9 cellular contexts compared by ENCODE assay signal in the genomic region with DNA sequence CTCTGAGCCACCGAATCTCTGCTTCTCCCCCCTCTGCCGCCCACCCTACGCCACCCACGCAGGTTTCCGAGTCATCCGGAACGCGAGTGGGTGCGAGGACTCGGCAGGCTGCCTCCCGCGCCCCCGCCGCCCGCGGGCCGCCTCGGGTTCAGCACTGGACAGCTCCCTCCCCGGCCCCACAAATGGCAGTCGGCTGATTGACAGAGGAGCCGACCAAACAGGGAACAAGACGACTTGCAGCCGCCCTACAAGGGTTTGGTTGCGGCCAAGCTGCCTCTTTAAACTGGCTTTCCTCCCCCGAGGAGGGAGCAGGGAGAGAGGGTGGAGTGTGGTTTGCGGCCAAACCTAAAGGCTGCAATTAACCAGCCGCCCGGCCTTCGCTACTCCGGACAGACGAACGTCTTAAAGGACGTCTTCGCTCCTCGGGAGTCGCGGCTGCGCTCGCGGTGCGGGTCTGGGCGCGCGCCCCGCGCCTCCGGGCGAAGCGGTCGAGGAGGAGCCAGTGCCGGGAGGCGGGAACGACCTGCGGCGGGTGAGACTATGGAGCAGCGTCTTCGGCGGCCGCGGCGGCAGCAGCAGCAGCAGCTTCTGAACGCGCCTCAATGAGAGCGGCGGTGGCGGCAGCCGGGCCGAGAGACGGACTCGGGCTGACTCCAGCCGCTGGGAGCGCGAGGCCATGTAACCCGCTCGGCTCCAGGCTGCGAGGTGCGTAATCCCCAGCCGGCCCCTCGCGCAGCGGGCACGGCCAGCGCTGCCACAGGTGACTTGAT. TPM values are rescaled to one million over a fixed set of nuclear protein-coding genes. Genes with fewer than 3 reads are reported as not detected.
A peak's percentile ranks its signal among the peaks of the same experiment; 100 is the strongest.
DNase-seq lines count a peak whose midpoint lies in the region; TF ChIP-seq lines count a peak whose summit lies in the region.
"Had no signal": no experiment of that assay in that cellular context is flagged by ENCODE, and none has a peak within 500 bp of the region (broad histone marks: within the 10 kb centered on the region; RNA-seq: fewer than 3 reads in every experiment).

A gene with protein sequence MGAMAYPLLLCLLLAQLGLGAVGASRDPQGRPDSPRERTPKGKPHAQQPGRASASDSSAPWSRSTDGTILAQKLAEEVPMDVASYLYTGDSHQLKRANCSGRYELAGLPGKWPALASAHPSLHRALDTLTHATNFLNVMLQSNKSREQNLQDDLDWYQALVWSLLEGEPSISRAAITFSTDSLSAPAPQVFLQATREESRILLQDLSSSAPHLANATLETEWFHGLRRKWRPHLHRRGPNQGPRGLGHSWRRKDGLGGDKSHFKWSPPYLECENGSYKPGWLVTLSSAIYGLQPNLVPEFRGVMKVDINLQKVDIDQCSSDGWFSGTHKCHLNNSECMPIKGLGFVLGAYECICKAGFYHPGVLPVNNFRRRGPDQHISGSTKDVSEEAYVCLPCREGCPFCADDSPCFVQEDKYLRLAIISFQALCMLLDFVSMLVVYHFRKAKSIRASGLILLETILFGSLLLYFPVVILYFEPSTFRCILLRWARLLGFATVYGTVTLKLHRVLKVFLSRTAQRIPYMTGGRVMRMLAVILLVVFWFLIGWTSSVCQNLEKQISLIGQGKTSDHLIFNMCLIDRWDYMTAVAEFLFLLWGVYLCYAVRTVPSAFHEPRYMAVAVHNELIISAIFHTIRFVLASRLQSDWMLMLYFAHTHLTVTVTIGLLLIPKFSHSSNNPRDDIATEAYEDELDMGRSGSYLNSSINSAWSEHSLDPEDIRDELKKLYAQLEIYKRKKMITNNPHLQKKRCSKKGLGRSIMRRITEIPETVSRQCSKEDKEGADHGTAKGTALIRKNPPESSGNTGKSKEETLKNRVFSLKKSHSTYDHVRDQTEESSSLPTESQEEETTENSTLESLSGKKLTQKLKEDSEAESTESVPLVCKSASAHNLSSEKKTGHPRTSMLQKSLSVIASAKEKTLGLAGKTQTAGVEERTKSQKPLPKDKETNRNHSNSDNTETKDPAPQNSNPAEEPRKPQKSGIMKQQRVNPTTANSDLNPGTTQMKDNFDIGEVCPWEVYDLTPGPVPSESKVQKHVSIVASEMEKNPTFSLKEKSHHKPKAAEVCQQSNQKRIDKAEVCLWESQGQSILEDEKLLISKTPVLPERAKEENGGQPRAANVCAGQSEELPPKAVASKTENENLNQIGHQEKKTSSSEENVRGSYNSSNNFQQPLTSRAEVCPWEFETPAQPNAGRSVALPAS (N-terminal part only) (plus strand): TSS at position 541 of the 770 bp plus-strand sequence. CDS start 420 bp downstream, outside the sequence.

- TF ChIP-seq POLR2A in adrenal gland (IDR thresholded peaks at IDR 0.05) (peak; percentile 21 to 63), suprapubic skin (IDR thresholded peaks at IDR 0.05) (no peak)

- POLR2A ChIA-PET in RWPE1 (lab: Yijun Ruan, JAX; ENCODE audit: low non-redundant PET), result no interaction called here

- intact Hi-C loops in adrenal gland (cut with DNase I), result no loop called here
- intact Hi-C loops in head of caudate nucleus (cut with DNase I), result loop anchor here (5.0 to 10.0 kb wide), 2 partner anchors 48 to 160 kb away; partner anchors contain the start of genes ENKUR and THNSL1

- H3K27ac ChIP-seq in RWPE1 (no peak within 1 kb of the TSS), adrenal gland (peak within 1 kb of the TSS in 1 of 5 donors; percentile 47), suprapubic skin (no peak within 1 kb of the TSS)

- WGBS in adrenal gland, 4 donors, result 2% methylated on average over 10 to 83 of the region's 83 CpGs
- 1% methylated on average over 36 of the region's 83 CpGs for WGBS in suprapubic skin

- H3K9me3 ChIP-seq in adrenal gland (replicated peaks in 1 of 3) (no peaks in the 10 kb centered on the region), suprapubic skin (no peaks in the 10 kb centered on the region)

- CTCF ChIA-PET in RWPE1 (lab: Yijun Ruan, JAX), result interaction anchor here (0.6 kb wide), 1 partner anchor 75 kb away, joined by 3 read pairs; no protein-coding TSS in a partner anchor

- no peaks in the 10 kb centered on the region for H3K36me3 ChIP-seq in adrenal gland (replicated peaks in 1 of 2)
- no peaks in the 10 kb centered on the region for H3K36me3 ChIP-seq in suprapubic skin

- TF ChIP-seq EP300 in Ishikawa (IDR thresholded peaks at IDR 0.05; ENCODE audit: borderline replicate concordance) (no peak), suprapubic skin (IDR thresholded peaks at IDR 0.05) (no peak)

- DNase-seq in GM04503 (ENCODE audit: low read depth) (peak; percentile 22), RWPE1 (ENCODE audit: low spot score) (peak; percentile 86), adrenal gland (peak; percentile 86 to 96 (median 93)), head of caudate nucleus (peak; percentile 86 to 97 (median 94)), non-pigmented ciliary epithelial cell (ENCODE audit: low read depth) (peak; percentile 79), suprapubic skin (ENCODE audit: low spot score in 2 of 2) (peak; percentile 73 to 82)
- DNase-seq in effector CD4-positive, alpha-beta T cell, result no peak

- TF ChIP-seq CTCF in RWPE1 (conservative IDR thresholded peaks at IDR 0.05; ENCODE audit: low read depth), result no peak
- no peak for TF ChIP-seq CTCF in adrenal gland (IDR thresholded peaks at IDR 0.05)
- TF ChIP-seq CTCF in suprapubic skin (IDR thresholded peaks at IDR 0.05), result no peak

- H3K27me3 ChIP-seq in adrenal gland (peaks cover 28% of the 10 kb centered on the region), suprapubic skin (peaks cover 62% of the 10 kb centered on the region)

- H3K4me1 ChIP-seq in adrenal gland (replicated peaks in 1 of 2) (peaks cover 13% of the 10 kb centered on the region in 2 donors), suprapubic skin (peaks cover 21% of the 10 kb centered on the region)

- H3K4me3 ChIP-seq in adrenal gland (peak within 1 kb of the TSS in 2 of 4 donors; percentile 45 to 55), suprapubic skin (peak within 1 kb of the TSS; percentile 52)

- no peak for TF ChIP-seq RAD21 in Ishikawa (IDR thresholded peaks at IDR 0.05; ENCODE audit: low read depth)

TF ChIP-seq in Ishikawa, 13 proteins besides CTCF, POLR2A, EP300 and RAD21:
- TF ChIP-seq CEBPB (IDR thresholded peaks at IDR 0.05) (no peak), USF1 (IDR thresholded peaks at IDR 0.05) (no peak), TAF1 (IDR thresholded peaks at IDR 0.05; ENCODE audit: low read depth) (no peak), TCF12 (IDR thresholded peaks at IDR 0.05; ENCODE audit: low read depth) (peak; percentile 44; the same call in 1 of the 2 replicates), CREB1 (IDR thresholded peaks at IDR 0.05; ENCODE audit: low read depth) (no peak), FOXM1 (IDR thresholded peaks at IDR 0.05; ENCODE audit: borderline replicate concordance, low read depth) (no peak), TEAD4 (IDR thresholded peaks at IDR 0.05) (no peak), ZBTB7A (IDR thresholded peaks at IDR 0.05; ENCODE audit: low read depth) (0 out of 2 replicates have a peak, but pooled peaks have one; percentile 38), EGR1 (IDR thresholded peaks at IDR 0.05) (peak; percentile 70), YY1 (IDR thresholded peaks at IDR 0.05; ENCODE audit: low read depth) (peak; percentile 75), NFIC (IDR thresholded peaks at IDR 0.05) (peak; percentile 16; the same call in 1 of the 2 replicates)
- TF ChIP-seq, protein P1, sequence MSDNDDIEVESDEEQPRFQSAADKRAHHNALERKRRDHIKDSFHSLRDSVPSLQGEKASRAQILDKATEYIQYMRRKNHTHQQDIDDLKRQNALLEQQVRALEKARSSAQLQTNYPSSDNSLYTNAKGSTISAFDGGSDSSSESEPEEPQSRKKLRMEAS (IDR thresholded peaks at IDR 0.05), result peak; percentile 75
- TF ChIP-seq, protein P2, sequence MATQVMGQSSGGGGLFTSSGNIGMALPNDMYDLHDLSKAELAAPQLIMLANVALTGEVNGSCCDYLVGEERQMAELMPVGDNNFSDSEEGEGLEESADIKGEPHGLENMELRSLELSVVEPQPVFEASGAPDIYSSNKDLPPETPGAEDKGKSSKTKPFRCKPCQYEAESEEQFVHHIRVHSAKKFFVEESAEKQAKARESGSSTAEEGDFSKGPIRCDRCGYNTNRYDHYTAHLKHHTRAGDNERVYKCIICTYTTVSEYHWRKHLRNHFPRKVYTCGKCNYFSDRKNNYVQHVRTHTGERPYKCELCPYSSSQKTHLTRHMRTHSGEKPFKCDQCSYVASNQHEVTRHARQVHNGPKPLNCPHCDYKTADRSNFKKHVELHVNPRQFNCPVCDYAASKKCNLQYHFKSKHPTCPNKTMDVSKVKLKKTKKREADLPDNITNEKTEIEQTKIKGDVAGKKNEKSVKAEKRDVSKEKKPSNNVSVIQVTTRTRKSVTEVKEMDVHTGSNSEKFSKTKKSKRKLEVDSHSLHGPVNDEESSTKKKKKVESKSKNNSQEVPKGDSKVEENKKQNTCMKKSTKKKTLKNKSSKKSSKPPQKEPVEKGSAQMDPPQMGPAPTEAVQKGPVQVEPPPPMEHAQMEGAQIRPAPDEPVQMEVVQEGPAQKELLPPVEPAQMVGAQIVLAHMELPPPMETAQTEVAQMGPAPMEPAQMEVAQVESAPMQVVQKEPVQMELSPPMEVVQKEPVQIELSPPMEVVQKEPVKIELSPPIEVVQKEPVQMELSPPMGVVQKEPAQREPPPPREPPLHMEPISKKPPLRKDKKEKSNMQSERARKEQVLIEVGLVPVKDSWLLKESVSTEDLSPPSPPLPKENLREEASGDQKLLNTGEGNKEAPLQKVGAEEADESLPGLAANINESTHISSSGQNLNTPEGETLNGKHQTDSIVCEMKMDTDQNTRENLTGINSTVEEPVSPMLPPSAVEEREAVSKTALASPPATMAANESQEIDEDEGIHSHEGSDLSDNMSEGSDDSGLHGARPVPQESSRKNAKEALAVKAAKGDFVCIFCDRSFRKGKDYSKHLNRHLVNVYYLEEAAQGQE (IDR thresholded peaks at IDR 0.05; ENCODE audit: low read depth), result peak; percentile 100

RNA-seq across cellular contexts. Expression of the gene that starts here (rescaled TPM):
- total RNA-seq in adrenal gland (1 to 10 TPM in 3 of 8 donors, under 1 TPM in 3, not detected in 2; 0.04 to 2.5 (median 0.67) TPM), suprapubic skin (under 1 TPM in 1 of 4 donors, not detected in 3; 0.18 TPM)
- 1 to 10 TPM in 1 of 3 donors, under 1 TPM in 2; 0.24 to 2.3 (median 0.64) TPM for polyA plus RNA-seq in adrenal gland
- total RNA-seq: activated CD8-positive, alpha-beta memory T cell treated with anti-CD3 and anti-CD28 coated beads for 36 hours had no signal

Comparison
In these comparisons a context has a peak if more than half of its experiments do, and no peak if none do; other contexts are left out.
1. Peak in DNase-seq and H3K4me3 ChIP-seq in suprapubic skin; RNA of the gene not detected or under 1 TPM.
2. POLR2A ChIP-seq: peak in adrenal gland (2 of 2); none in suprapubic skin (0 of 2).